In the genomic region with DNA sequence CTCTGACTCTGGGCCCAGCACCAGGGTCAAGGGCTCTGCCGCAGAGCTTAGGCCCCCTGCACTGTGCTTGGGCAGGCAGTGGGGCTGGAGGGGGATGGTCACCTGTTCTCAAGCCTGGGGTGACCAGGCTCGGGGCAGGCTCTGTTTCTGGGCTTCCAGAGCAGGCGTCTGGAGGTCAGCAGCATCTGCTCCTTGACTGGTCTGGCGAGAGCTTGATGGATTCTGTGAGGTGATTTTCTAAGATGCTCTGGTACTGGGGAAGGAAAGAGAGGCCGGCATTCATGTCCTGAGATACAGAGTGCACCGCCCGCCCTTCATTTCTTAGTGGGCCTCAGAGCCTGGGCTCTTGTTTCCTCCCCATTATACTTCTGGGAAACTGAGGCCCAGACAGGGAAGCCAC, we compare ENCODE assay signal across 34 cellular contexts. TPM values are rescaled to one million over a fixed set of nuclear protein-coding genes. Genes with fewer than 3 reads are reported as not detected.
"Had no signal": no experiment of that assay in that cellular context is flagged by ENCODE, and none has a peak within 500 bp of the region (broad histone marks: within the 10 kb centered on the region; RNA-seq: fewer than 3 reads in every experiment).

No MANE protein-coding gene starts in this region.

- H3K27ac Mint-ChIP-seq: naive thymus-derived CD4-positive, alpha-beta T cell; nephron; progenitor cell of endocrine pancreas; stimulated activated effector memory CD8-positive, alpha-beta T cell treated with anti-CD3 and anti-CD28 coated beads, Interleukin-12 subunit alpha, Interleukin-12 subunit beta, amount 100 ng/mL, for 72 hours had no signal

- H3K9me3 Mint-ChIP-seq: effector memory CD8-positive, alpha-beta T cell; nephron had no signal

- H3K9me3 ChIP-seq: esophagus squamous epithelium, heart right ventricle, left lung, right atrium auricular region, stomach, thyroid gland had no signal

- H3K27me3 Mint-ChIP-seq: effector memory CD8-positive, alpha-beta T cell had no signal

- DNase-seq: cortex of kidney; effector memory CD8-positive, alpha-beta T cell; erythroblast; esophagus squamous epithelium; foreskin melanocyte; glutamatergic neuron; heart right ventricle; hippocampal formation; left cardiac atrium; mammary epithelial cell; mesendoderm; midbrain; naive thymus-derived CD4-positive, alpha-beta T cell; occipital lobe; stimulated activated CD4-positive, alpha-beta T cell treated with anti-CD3 and anti-CD28 coated beads, Interleukin-2, amount 100 ng/mL, for 24 hours; stimulated activated CD4-positive, alpha-beta T cell treated with anti-CD3 and anti-CD28 coated beads, Interleukin-4, amount 100 ng/mL, for 24 hours; stimulated activated naive CD4-positive, alpha-beta T cell treated with Interleukin-2 at 50 U/mL for 16 hours; stomach; thyroid gland; trophoblast cell had no signal

- H3K27ac ChIP-seq: esophagus squamous epithelium, heart right ventricle, left lung, parathyroid adenoma, right atrium auricular region, stomach, thyroid gland had no signal

- ATAC-seq: effector memory CD8-positive, alpha-beta T cell; heart right ventricle; left cardiac atrium; left lung; naive thymus-derived CD4-positive, alpha-beta T cell; sciatic nerve; stimulated activated effector memory CD8-positive, alpha-beta T cell treated with anti-CD3 and anti-CD28 coated beads, Interleukin-12 subunit alpha, Interleukin-12 subunit beta, amount 100 ng/mL, for 72 hours had no signal

- H3K36me3 Mint-ChIP-seq: stimulated activated effector memory CD8-positive, alpha-beta T cell treated with anti-CD3 and anti-CD28 coated beads, Interleukin-12 subunit alpha, Interleukin-12 subunit beta, amount 100 ng/mL, for 72 hours had no signal

- H3K4me3 ChIP-seq: esophagus squamous epithelium, heart right ventricle, left lung, right atrium auricular region, stomach, thyroid gland had no signal

- H3K36me3 ChIP-seq: left lung, right atrium auricular region, thyroid gland had no signal

- H3K4me3 Mint-ChIP-seq: effector memory CD8-positive, alpha-beta T cell; naive thymus-derived CD4-positive, alpha-beta T cell; nephron; stimulated activated effector memory CD8-positive, alpha-beta T cell treated with anti-CD3 and anti-CD28 coated beads, Interleukin-12 subunit alpha, Interleukin-12 subunit beta, amount 100 ng/mL, for 72 hours had no signal

- H3K27me3 ChIP-seq: heart right ventricle, left lung, right atrium auricular region, stomach, thyroid gland had no signal

RNA-seq across cellular contexts. Expression of a gene that starts 24.5 kb away (rescaled TPM):
- total RNA-seq: dermis microvascular lymphatic vessel endothelial cell, progenitor cell of endocrine pancreas had no signal
- polyA plus RNA-seq: naive thymus-derived CD4-positive, alpha-beta T cell had no signal

RNA-seq across cellular contexts. Expression of a gene that starts 35.4 kb away (rescaled TPM):
- total RNA-seq: dermis microvascular lymphatic vessel endothelial cell; kidney epithelial cell; mammary epithelial cell; naive thymus-derived CD4-positive, alpha-beta T cell; occipital lobe; sciatic nerve; skeletal muscle tissue; subcutaneous adipose tissue; temporal lobe; urinary bladder had no signal
- polyA plus RNA-seq: mammary epithelial cell; naive thymus-derived CD4-positive, alpha-beta T cell; urinary bladder had no signal

RNA-seq across cellular contexts. Expression of a gene that starts 45.0 kb away (rescaled TPM):
- total RNA-seq: dermis microvascular lymphatic vessel endothelial cell; heart right ventricle; kidney epithelial cell; left cardiac atrium; lower leg skin; naive thymus-derived CD4-positive, alpha-beta T cell; occipital lobe; subcutaneous adipose tissue had no signal
- polyA plus RNA-seq: naive thymus-derived CD4-positive, alpha-beta T cell had no signal
